Comparison of ENCODE assay signal across 8 cellular contexts in genomic region chr15:34708422-34708821, GRCh38. TPM values are rescaled to one million over a fixed set of nuclear protein-coding genes. Genes with fewer than 3 reads are reported as not detected.
DNase-seq lines count a peak whose midpoint lies in the region; ATAC-seq and TF ChIP-seq lines count a peak whose summit lies in the region.
"Had no signal": no experiment of that assay in that cellular context is flagged by ENCODE, and none has a peak within 500 bp of the region (broad histone marks: within the 10 kb centered on the region; RNA-seq: fewer than 3 reads in every experiment).

No MANE protein-coding gene starts in this region.

- H3K4me3 ChIP-seq in breast epithelium, result no peak overlapping the region
- H3K4me3 ChIP-seq: skin epidermis had no signal

- H3K4me1 ChIP-seq in breast epithelium, result no peaks in the 10 kb centered on the region

- DNase-seq in GM20000 (ENCODE audit: low spot score) (peak; percentile 33), NCI-H524 (lab: John Stamatoyannopoulos, UW) (peak; percentile 55 to 74), breast epithelium (ENCODE audit: low spot score in 2 of 2) (no peak), left kidney (ENCODE audit: low read depth, low spot score) (peak; percentile 64)
- no peak for DNase-seq in activated naive CD4-positive, alpha-beta T cell (lab: John Stamatoyannopoulos, UW)
- no peak for DNase-seq in activated T-cell treated with anti-CD3 and anti-CD28 coated beads, Interleukin-2, amount 50 U/mL, for 48 hours

- peak; percentile 44 for TF ChIP-seq CTCF in GM20000 (IDR thresholded peaks at IDR 0.05; ENCODE audit: extremely low read depth, missing control alignments)
- TF ChIP-seq CTCF in breast epithelium (IDR thresholded peaks at IDR 0.05), result peak in 2 of 3 donors; percentile 19 to 43

- H3K9me3 ChIP-seq in breast epithelium, result no peaks in the 10 kb centered on the region

- intact Hi-C loops in breast epithelium (cut with DNase I; ENCODE audit: low total_unique reads), result loop anchor here (5.0 kb wide), 1 partner anchor 154 kb away; no protein-coding TSS in a partner anchor

- no peak for ATAC-seq in HG02759 (IDR thresholded peaks at IDR 0.05; ENCODE audit: unreplicated experiment)

- H3K27me3 ChIP-seq in breast epithelium, result peaks cover 0 to 4% of the 10 kb centered on the region in 2 donors

- TF ChIP-seq POLR2A in breast epithelium (IDR thresholded peaks at IDR 0.05), result no peak

- H3K36me3 ChIP-seq in breast epithelium, result no peaks in the 10 kb centered on the region

- H3K27ac ChIP-seq in breast epithelium, result no peak overlapping the region
- H3K27ac ChIP-seq: skin epidermis had no signal

RNA-seq across cellular contexts. Expression of gene GJD2, which starts 46.4 kb away (rescaled TPM):
- total RNA-seq in breast epithelium, result not detected

Comparison
In these comparisons a context has a peak if more than half of its experiments do, and no peak if none do; other contexts are left out.
1. DNase-seq: peak in GM20000 (single experiment), NCI-H524 (2 of 2) and left kidney (single experiment); none in breast epithelium (0 of 2), activated naive CD4-positive, alpha-beta T cell (0 of 4) and activated T-cell treated with anti-CD3 and anti-CD28 coated beads, Interleukin-2, amount 50 U/mL, for 48 hours (0 of 2).